ENCODE assay signal across 21 cellular contexts in the genomic region with DNA sequence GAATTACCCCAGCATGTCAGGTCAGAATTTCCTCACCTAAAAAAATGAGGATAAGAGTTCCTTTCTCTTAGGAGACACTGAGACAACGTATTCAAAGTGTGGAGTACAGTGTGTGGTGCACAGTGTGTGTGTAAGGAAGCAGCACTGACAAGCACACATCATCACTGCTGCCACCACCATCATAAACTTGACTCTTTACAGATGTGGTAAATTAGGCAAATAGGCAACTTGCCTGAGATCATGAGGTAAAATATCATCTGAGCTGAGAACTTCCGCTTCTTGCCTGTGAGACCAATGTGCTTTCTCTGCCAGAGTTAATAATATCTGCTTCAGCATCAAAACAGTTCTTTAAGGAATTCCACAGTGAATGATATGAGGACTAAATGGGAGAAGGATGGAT. TPM values are rescaled to one million over a fixed set of nuclear protein-coding genes. Genes with fewer than 3 reads are reported as not detected.
DNase-seq lines count a peak whose midpoint lies in the region; ATAC-seq and TF ChIP-seq lines count a peak whose summit lies in the region.
"Had no signal": no experiment of that assay in that cellular context is flagged by ENCODE, and none has a peak within 500 bp of the region (broad histone marks: within the 10 kb centered on the region; RNA-seq: fewer than 3 reads in every experiment).

No MANE protein-coding gene starts in this region.

- H3K4me3 Mint-ChIP-seq in HFFc6 (no peak overlapping the region), chondrocyte (ENCODE audit: unreplicated experiment) (peak overlapping the region; percentile 14), naive B cell (no peak overlapping the region)
- H3K4me3 Mint-ChIP-seq in natural killer cell treated with Interleukin-12 subunit alpha and Interleukin-12 subunit beta and Interleukin-15 and Interleukin-18, amount 100 ng/mL, for 72 hours: no peak overlapping the region
- H3K4me3 Mint-ChIP-seq: activated CD4-positive, alpha-beta T cell treated with anti-CD3 and anti-CD28 coated beads for 36 hours had no signal

- peaks cover 37% of the 10 kb centered on the region for H3K4me1 Mint-ChIP-seq in HFFc6 (ENCODE audit: low read depth)
- peaks cover 79% of the 10 kb centered on the region for H3K4me1 Mint-ChIP-seq in chondrocyte (ENCODE audit: low read depth)
- H3K4me1 Mint-ChIP-seq in naive B cell: peaks cover 0 to 4% (median 0%) of the 10 kb centered on the region in 3 donors
- H3K4me1 Mint-ChIP-seq in natural killer cell treated with Interleukin-12 subunit alpha and Interleukin-12 subunit beta and Interleukin-15 and Interleukin-18, amount 100 ng/mL, for 72 hours (ENCODE audit: low read depth in 2 of 2): no peaks in the 10 kb centered on the region

- peak; percentile 87 for DNase-seq in AG10803 (ENCODE audit: low read depth)
- DNase-seq in HFFc6: no peak
- no peak for DNase-seq in chondrocyte (ENCODE audit: low spot score)
- DNase-seq in naive B cell: no peak
- no peak for DNase-seq in COLO668 (lab: John Stamatoyannopoulos, UW; ENCODE audit: unreplicated experiment)
- DNase-seq in natural killer cell treated with Interleukin-12 subunit alpha and Interleukin-12 subunit beta and Interleukin-15 and Interleukin-18, amount 100 ng/mL, for 72 hours (ENCODE audit: low spot score): no peak
- no peak for DNase-seq in NCI-H510A (lab: John Stamatoyannopoulos, UW)
- DNase-seq in RPMI8226: no peak
- DNase-seq: activated CD4-positive, alpha-beta T cell treated with anti-CD3 and anti-CD28 coated beads for 36 hours; activated T-cell treated with anti-CD3 and anti-CD28 coated beads for 4 hours; AML-193; cortex of kidney; DMS 273 treated with DMSO at 0.1 percent for 48 hours; foreskin keratinocyte; midbrain; NCI-H446; PC-3; stimulated activated CD4-positive, alpha-beta T cell treated with anti-CD3 and anti-CD28 coated beads, Interleukin-15, amount 100 ng/mL, for 24 hours; T-helper 1 cell had no signal

- H3K27ac Mint-ChIP-seq in HFFc6 (peak overlapping the region; percentile 24; the same call in 1 of the 2 replicates), chondrocyte (ENCODE audit: unreplicated experiment) (peak overlapping the region; percentile 82), naive B cell (peak overlapping the region in 1 of 6 donors; percentile 15)
- H3K27ac Mint-ChIP-seq in natural killer cell treated with Interleukin-12 subunit alpha and Interleukin-12 subunit beta and Interleukin-15 and Interleukin-18, amount 100 ng/mL, for 72 hours: no peak overlapping the region
- H3K27ac Mint-ChIP-seq: activated CD4-positive, alpha-beta T cell treated with anti-CD3 and anti-CD28 coated beads for 36 hours had no signal

- peak; percentile 60 to 74 for ATAC-seq in naive B cell (ENCODE audit: low read depth in 2 of 2)
- ATAC-seq in natural killer cell treated with Interleukin-12 subunit alpha and Interleukin-12 subunit beta and Interleukin-15 and Interleukin-18, amount 100 ng/mL, for 72 hours: no peak
- ATAC-seq: activated CD4-positive, alpha-beta T cell treated with anti-CD3 and anti-CD28 coated beads for 36 hours; foreskin keratinocyte; HepG2; PC-3 had no signal

- H3K27me3 Mint-ChIP-seq in HFFc6 (ENCODE audit: insufficient read depth) (peaks cover 1% of the 10 kb centered on the region; the same call in 1 of the 2 replicates), chondrocyte (ENCODE audit: low read depth) (no peaks in the 10 kb centered on the region), naive B cell (no peaks in the 10 kb centered on the region)
- no peaks in the 10 kb centered on the region for H3K27me3 Mint-ChIP-seq in natural killer cell treated with Interleukin-12 subunit alpha and Interleukin-12 subunit beta and Interleukin-15 and Interleukin-18, amount 100 ng/mL, for 72 hours
- H3K27me3 Mint-ChIP-seq: activated CD4-positive, alpha-beta T cell treated with anti-CD3 and anti-CD28 coated beads for 36 hours had no signal

- H3K4me3 ChIP-seq in AG10803 (ENCODE audit: low read length): no peak overlapping the region
- H3K4me3 ChIP-seq: suprapubic skin had no signal

- TF ChIP-seq CTCF in AG10803 (conservative IDR thresholded peaks at IDR 0.05; ENCODE audit: low read length): no peak
- no peak for TF ChIP-seq CTCF in HFFc6 (IDR thresholded peaks at IDR 0.05)
- TF ChIP-seq CTCF in chondrocyte (IDR thresholded peaks at IDR 0.05): no peak

- H3K9me3 Mint-ChIP-seq in HFFc6: no peaks in the 10 kb centered on the region
- H3K9me3 Mint-ChIP-seq in chondrocyte (ENCODE audit: low read depth): no peaks in the 10 kb centered on the region
- H3K9me3 Mint-ChIP-seq in naive B cell: no peaks in the 10 kb centered on the region
- H3K9me3 Mint-ChIP-seq in natural killer cell treated with Interleukin-12 subunit alpha and Interleukin-12 subunit beta and Interleukin-15 and Interleukin-18, amount 100 ng/mL, for 72 hours: no peaks in the 10 kb centered on the region

- H3K36me3 Mint-ChIP-seq in HFFc6 (ENCODE audit: low read depth) (no peaks in the 10 kb centered on the region), chondrocyte (ENCODE audit: low read depth) (no peaks in the 10 kb centered on the region), naive B cell (peaks cover 10 to 29% of the 10 kb centered on the region in 2 donors)
- H3K36me3 Mint-ChIP-seq in natural killer cell treated with Interleukin-12 subunit alpha and Interleukin-12 subunit beta and Interleukin-15 and Interleukin-18, amount 100 ng/mL, for 72 hours: no peaks in the 10 kb centered on the region

RNA-seq across cellular contexts. Expression of a gene that starts 52.7 kb away (rescaled TPM):
- 10 to 100 TPM; 26.8 to 36.3 (median 30.2) TPM for total RNA-seq in HFFc6 (2021; fragmentation: NEBNext Ultra II Directional; extraction: Animal tissue kit (Norgen Biotek cat#: 25700))
- total RNA-seq in chondrocyte: 18.0 to 23.9 TPM (median 23.3 TPM) in 3 replicates
- 10 to 100 TPM; 33.1 to 44.6 (median 40.7) TPM for polyA plus RNA-seq in naive B cell (ENCODE audit: low read depth in 6 of 6)
- total RNA-seq in natural killer cell treated with Interleukin-12 subunit alpha and Interleukin-12 subunit beta and Interleukin-15 and Interleukin-18, amount 100 ng/mL, for 72 hours: 10 to 100 TPM; 27.7 to 43.0 TPM

RNA-seq across cellular contexts. Expression of a gene that starts 53.3 kb away (rescaled TPM):
- 10 to 100 TPM; 11.5 to 16.4 (median 13.1) TPM for total RNA-seq in HFFc6 (2021; fragmentation: NEBNext Ultra II Directional; extraction: Animal tissue kit (Norgen Biotek cat#: 25700))
- 10.7 to 18.1 TPM (median 11.8 TPM) in 3 replicates for total RNA-seq in chondrocyte
- polyA plus RNA-seq in naive B cell (ENCODE audit: low read depth in 6 of 6): 10 to 100 TPM; 25.7 to 35.9 (median 27.6) TPM
- 10 to 100 TPM; 20.4 to 41.7 TPM for total RNA-seq in natural killer cell treated with Interleukin-12 subunit alpha and Interleukin-12 subunit beta and Interleukin-15 and Interleukin-18, amount 100 ng/mL, for 72 hours

Comparison
In these comparisons a context has a peak if more than half of its experiments do, and no peak if none do; other contexts are left out.
1. H3K27ac Mint-ChIP-seq: peak in HFFc6 (single experiment) and chondrocyte (single experiment); none in natural killer cell treated with Interleukin-12 subunit alpha and Interleukin-12 subunit beta and Interleukin-15 and Interleukin-18, amount 100 ng/mL, for 72 hours (0 of 2).
2. ATAC-seq: peak in naive B cell (2 of 2); none in natural killer cell treated with Interleukin-12 subunit alpha and Interleukin-12 subunit beta and Interleukin-15 and Interleukin-18, amount 100 ng/mL, for 72 hours (0 of 2).